In the genomic region with DNA sequence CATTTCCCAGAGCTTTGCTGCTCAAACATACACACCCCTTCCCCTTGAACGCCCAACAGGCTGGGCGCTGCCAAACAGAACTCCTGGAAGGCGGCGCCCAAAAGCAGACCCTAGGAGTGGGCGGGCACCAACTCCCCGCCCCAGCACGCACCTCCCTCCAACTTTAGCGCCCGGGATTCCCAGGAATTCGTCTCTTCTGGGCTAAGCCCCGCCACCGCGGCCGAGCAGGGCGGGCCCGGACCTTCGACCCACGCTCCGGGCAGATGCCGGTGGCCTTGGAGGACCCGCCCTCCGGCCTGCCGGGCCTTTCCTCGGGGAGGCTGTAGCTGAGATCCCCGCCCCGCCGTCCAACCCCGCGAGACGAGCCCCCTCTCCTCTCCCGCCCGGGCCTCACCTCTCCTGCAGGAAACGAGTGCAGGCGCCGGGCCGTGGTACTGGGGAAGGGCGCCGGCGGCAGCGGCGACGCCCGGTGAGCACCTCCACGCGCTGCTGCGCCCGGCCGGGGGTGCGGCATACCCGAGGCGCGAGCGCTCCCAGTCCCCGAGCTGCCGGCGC, we compare ENCODE assay signal across 8 cellular contexts. TPM values are rescaled to one million over a fixed set of nuclear protein-coding genes. Genes with fewer than 3 reads are reported as not detected.
DNase-seq lines count a peak whose midpoint lies in the region; ATAC-seq lines count a peak whose summit lies in the region.

No MANE protein-coding gene starts in this region.

- DNase-seq in DMS114 treated with DMSO at 0.1 percent for 48 hours (lab: John Stamatoyannopoulos, UW; ENCODE audit: unreplicated experiment) (peak; percentile 78), NCI-H69 (lab: John Stamatoyannopoulos, UW) (peak; percentile 90), globus pallidus (ENCODE audit: low spot score) (peak; percentile 45), HPDE6-E6E7 (ENCODE audit: extremely low spot score) (no peak)
- DNase-seq in activated naive CD4-positive, alpha-beta T cell treated with anti-CD3 and anti-CD28 coated beads, Interleukin-2, amount 50 U/mL, for 72 hours (ENCODE audit: low spot score in 2 of 2): no peak

- ATAC-seq in GM19372 (IDR thresholded peaks at IDR 0.05; ENCODE audit: low read depth, unreplicated experiment): peak; percentile 30
- ATAC-seq in HG03442 (IDR thresholded peaks at IDR 0.05; ENCODE audit: unreplicated experiment): peak; percentile 27
- peak; percentile 5 to 11 for ATAC-seq in activated naive CD4-positive, alpha-beta T cell treated with anti-CD3 and anti-CD28 coated beads, Interleukin-2, amount 50 U/mL, for 72 hours

- H3K36me3 Mint-ChIP-seq in activated naive CD4-positive, alpha-beta T cell treated with anti-CD3 and anti-CD28 coated beads, Interleukin-2, amount 50 U/mL, for 72 hours: peaks cover 0 to 8% of the 10 kb centered on the region in 2 donors

- H2AFZ ChIP-seq in neuron (ENCODE audit: low read depth, low read length): peak overlapping the region; percentile 100

- peaks cover 3% of the 10 kb centered on the region for H3K36me3 ChIP-seq in neuron (ENCODE audit: insufficient read depth, low read length)

- no peaks in the 10 kb centered on the region for H3K9me3 Mint-ChIP-seq in activated naive CD4-positive, alpha-beta T cell treated with anti-CD3 and anti-CD28 coated beads, Interleukin-2, amount 50 U/mL, for 72 hours

- H3K27me3 ChIP-seq in neuron (ENCODE audit: insufficient read depth, low read length): no peaks in the 10 kb centered on the region

- peaks cover 16% of the 10 kb centered on the region for H3K4me1 ChIP-seq in neuron (ENCODE audit: insufficient read depth, low read length)

- H3K27ac Mint-ChIP-seq in activated naive CD4-positive, alpha-beta T cell treated with anti-CD3 and anti-CD28 coated beads, Interleukin-2, amount 50 U/mL, for 72 hours: peak overlapping the region; percentile 55 to 83

- H3K4me3 ChIP-seq in neuron (ENCODE audit: low read length): peak overlapping the region; percentile 83

- H3K9me3 ChIP-seq in neuron (ENCODE audit: low read length): no peaks in the 10 kb centered on the region

RNA-seq across cellular contexts. Expression of a gene that starts 0.7 kb away (rescaled TPM):
- total RNA-seq in activated naive CD4-positive, alpha-beta T cell treated with anti-CD3 and anti-CD28 coated beads, Interleukin-2, amount 50 U/mL, for 72 hours: 10 to 100 TPM; 27.4 to 33.0 TPM

Comparison
In these comparisons a context has a peak if more than half of its experiments do, and no peak if none do; other contexts are left out.
1. DNase-seq: peak in DMS114 treated with DMSO at 0.1 percent for 48 hours (single experiment), NCI-H69 (single experiment) and globus pallidus (single experiment); none in activated naive CD4-positive, alpha-beta T cell treated with anti-CD3 and anti-CD28 coated beads, Interleukin-2, amount 50 U/mL, for 72 hours (0 of 2) and HPDE6-E6E7 (single experiment).
2. Peak in every context shown above with its lines, with median percentiles within 50 percentile points of each other: ATAC-seq.